1 cellular context compared by ENCODE assay signal in the genomic region with DNA sequence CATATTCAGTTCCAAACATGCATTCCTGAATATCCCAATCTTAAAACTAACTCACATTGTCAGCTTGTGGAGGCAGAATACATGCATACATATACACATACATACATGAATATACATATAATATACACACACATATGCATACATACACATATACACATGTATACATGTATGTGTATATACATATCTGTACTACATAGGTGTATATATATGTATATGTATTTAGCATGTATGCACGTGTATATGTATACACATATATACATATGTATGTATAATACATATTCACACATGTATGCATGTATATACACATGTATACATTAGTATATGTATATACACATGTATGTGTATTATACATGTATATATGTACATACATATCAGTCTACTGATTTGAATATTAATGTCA.
TF ChIP-seq lines count a peak whose summit lies in the region.

No MANE protein-coding gene starts in this region.

TF ChIP-seq in H1, 55 proteins besides CTCF, POLR2A, EP300 and RAD21:
- TF ChIP-seq YY1 (IDR thresholded peaks at IDR 0.05; ENCODE audit: low read depth, low read length) (no peak), KDM5A (IDR thresholded peaks at IDR 0.05; ENCODE audit: low read length) (no peak), SP1 (IDR thresholded peaks at IDR 0.05; ENCODE audit: low read depth, low read length) (no peak), SP2 (IDR thresholded peaks at IDR 0.05; ENCODE audit: low read length) (no peak), SIRT6 (IDR thresholded peaks at IDR 0.05; ENCODE audit: low read length) (no peak), CTBP2 (IDR thresholded peaks at IDR 0.05; ENCODE audit: borderline replicate concordance, insufficient read depth, insufficient read length, low read length) (no peak), EZH2 (IDR thresholded peaks at IDR 0.05; ENCODE audit: low read depth, low read length, severe bottlenecking) (no peak), POLR2AphosphoS5 (IDR thresholded peaks at IDR 0.05; ENCODE audit: low read depth, low read length) (no peak), SAP30 (IDR thresholded peaks at IDR 0.05; ENCODE audit: insufficient read depth, insufficient replicate concordance, low read length) (no peak), NANOG (IDR thresholded peaks at IDR 0.05; ENCODE audit: insufficient read depth, low read depth, low read length, poor library complexity, severe bottlenecking) (no peak), JUND (IDR thresholded peaks at IDR 0.05; ENCODE audit: low read length) (no peak), RBBP5 (IDR thresholded peaks at IDR 0.05; ENCODE audit: borderline replicate concordance, low read depth, low read length) (no peak), BRCA1 (IDR thresholded peaks at IDR 0.05; ENCODE audit: low read depth, low read length) (no peak), GABPA (IDR thresholded peaks at IDR 0.05; ENCODE audit: borderline replicate concordance, insufficient read depth, low read length) (no peak), TAF7 (optimal IDR thresholded peaks at IDR 0.05; ENCODE audit: borderline replicate concordance, low read depth, low read length) (no peak), ASH2L (IDR thresholded peaks at IDR 0.05; ENCODE audit: low read length) (no peak)
- TF ChIP-seq, protein P1, sequence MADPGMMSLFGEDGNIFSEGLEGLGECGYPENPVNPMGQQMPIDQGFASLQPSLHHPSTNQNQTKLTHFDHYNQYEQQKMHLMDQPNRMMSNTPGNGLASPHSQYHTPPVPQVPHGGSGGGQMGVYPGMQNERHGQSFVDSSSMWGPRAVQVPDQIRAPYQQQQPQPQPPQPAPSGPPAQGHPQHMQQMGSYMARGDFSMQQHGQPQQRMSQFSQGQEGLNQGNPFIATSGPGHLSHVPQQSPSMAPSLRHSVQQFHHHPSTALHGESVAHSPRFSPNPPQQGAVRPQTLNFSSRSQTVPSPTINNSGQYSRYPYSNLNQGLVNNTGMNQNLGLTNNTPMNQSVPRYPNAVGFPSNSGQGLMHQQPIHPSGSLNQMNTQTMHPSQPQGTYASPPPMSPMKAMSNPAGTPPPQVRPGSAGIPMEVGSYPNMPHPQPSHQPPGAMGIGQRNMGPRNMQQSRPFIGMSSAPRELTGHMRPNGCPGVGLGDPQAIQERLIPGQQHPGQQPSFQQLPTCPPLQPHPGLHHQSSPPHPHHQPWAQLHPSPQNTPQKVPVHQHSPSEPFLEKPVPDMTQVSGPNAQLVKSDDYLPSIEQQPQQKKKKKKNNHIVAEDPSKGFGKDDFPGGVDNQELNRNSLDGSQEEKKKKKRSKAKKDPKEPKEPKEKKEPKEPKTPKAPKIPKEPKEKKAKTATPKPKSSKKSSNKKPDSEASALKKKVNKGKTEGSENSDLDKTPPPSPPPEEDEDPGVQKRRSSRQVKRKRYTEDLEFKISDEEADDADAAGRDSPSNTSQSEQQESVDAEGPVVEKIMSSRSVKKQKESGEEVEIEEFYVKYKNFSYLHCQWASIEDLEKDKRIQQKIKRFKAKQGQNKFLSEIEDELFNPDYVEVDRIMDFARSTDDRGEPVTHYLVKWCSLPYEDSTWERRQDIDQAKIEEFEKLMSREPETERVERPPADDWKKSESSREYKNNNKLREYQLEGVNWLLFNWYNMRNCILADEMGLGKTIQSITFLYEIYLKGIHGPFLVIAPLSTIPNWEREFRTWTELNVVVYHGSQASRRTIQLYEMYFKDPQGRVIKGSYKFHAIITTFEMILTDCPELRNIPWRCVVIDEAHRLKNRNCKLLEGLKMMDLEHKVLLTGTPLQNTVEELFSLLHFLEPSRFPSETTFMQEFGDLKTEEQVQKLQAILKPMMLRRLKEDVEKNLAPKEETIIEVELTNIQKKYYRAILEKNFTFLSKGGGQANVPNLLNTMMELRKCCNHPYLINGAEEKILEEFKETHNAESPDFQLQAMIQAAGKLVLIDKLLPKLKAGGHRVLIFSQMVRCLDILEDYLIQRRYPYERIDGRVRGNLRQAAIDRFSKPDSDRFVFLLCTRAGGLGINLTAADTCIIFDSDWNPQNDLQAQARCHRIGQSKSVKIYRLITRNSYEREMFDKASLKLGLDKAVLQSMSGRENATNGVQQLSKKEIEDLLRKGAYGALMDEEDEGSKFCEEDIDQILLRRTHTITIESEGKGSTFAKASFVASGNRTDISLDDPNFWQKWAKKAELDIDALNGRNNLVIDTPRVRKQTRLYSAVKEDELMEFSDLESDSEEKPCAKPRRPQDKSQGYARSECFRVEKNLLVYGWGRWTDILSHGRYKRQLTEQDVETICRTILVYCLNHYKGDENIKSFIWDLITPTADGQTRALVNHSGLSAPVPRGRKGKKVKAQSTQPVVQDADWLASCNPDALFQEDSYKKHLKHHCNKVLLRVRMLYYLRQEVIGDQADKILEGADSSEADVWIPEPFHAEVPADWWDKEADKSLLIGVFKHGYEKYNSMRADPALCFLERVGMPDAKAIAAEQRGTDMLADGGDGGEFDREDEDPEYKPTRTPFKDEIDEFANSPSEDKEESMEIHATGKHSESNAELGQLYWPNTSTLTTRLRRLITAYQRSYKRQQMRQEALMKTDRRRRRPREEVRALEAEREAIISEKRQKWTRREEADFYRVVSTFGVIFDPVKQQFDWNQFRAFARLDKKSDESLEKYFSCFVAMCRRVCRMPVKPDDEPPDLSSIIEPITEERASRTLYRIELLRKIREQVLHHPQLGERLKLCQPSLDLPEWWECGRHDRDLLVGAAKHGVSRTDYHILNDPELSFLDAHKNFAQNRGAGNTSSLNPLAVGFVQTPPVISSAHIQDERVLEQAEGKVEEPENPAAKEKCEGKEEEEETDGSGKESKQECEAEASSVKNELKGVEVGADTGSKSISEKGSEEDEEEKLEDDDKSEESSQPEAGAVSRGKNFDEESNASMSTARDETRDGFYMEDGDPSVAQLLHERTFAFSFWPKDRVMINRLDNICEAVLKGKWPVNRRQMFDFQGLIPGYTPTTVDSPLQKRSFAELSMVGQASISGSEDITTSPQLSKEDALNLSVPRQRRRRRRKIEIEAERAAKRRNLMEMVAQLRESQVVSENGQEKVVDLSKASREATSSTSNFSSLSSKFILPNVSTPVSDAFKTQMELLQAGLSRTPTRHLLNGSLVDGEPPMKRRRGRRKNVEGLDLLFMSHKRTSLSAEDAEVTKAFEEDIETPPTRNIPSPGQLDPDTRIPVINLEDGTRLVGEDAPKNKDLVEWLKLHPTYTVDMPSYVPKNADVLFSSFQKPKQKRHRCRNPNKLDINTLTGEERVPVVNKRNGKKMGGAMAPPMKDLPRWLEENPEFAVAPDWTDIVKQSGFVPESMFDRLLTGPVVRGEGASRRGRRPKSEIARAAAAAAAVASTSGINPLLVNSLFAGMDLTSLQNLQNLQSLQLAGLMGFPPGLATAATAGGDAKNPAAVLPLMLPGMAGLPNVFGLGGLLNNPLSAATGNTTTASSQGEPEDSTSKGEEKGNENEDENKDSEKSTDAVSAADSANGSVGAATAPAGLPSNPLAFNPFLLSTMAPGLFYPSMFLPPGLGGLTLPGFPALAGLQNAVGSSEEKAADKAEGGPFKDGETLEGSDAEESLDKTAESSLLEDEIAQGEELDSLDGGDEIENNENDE (IDR thresholded peaks at IDR 0.05; ENCODE audit: insufficient replicate concordance, low read length) = no peak
TF ChIP-seq in H1: peak in this region for 0.
